Comparison of ENCODE assay signal across 9 cellular contexts in genomic region chr12:26340649-26341048, GRCh38.
DNase-seq lines count a peak whose midpoint lies in the region; ATAC-seq and TF ChIP-seq lines count a peak whose summit lies in the region.
"Had no signal": no experiment of that assay in that cellular context is flagged by ENCODE, and none has a peak within 500 bp of the region (broad histone marks: within the 10 kb centered on the region; RNA-seq: fewer than 3 reads in every experiment).

No MANE protein-coding gene starts in this region.

- DNase-seq in GDM1 (lab: John Stamatoyannopoulos, UW) (peak; percentile 83), MV-4-11 (lab: John Stamatoyannopoulos, UW) (peak; percentile 99), left colon (peak in 1 of 2 donors; percentile 42), WERI-Rb-1 (no peak), NCI-H146 (lab: John Stamatoyannopoulos, UW) (no peak), BE2C (no peak), mesothelial cell of epicardium (ENCODE audit: low spot score in 2 of 2, unreplicated experiment in 2 of 2) (no peak)
- DNase-seq: NCI-H510A treated with DMSO at 0.1 percent for 48 hours had no signal

- no peaks in the 10 kb centered on the region for H3K9me3 Mint-ChIP-seq in mesothelial cell of epicardium

- peaks cover 2% of the 10 kb centered on the region for H3K4me1 ChIP-seq in BE2C

- no peaks in the 10 kb centered on the region for H3K36me3 ChIP-seq in WERI-Rb-1
- no peaks in the 10 kb centered on the region for H3K36me3 ChIP-seq in BE2C

- H3K4me1 Mint-ChIP-seq in mesothelial cell of epicardium = peaks cover 18% of the 10 kb centered on the region

- ATAC-seq in GM21576 (IDR thresholded peaks at IDR 0.05; ENCODE audit: unreplicated experiment) (peak; percentile 60), left colon (peak; percentile 41)

- intact Hi-C loops in left colon (cut with DNase I, micrococcal nuclease) = no loop called here

- no peak overlapping the region for H3K27ac Mint-ChIP-seq in mesothelial cell of epicardium

- no peak overlapping the region for H3K27ac ChIP-seq in WERI-Rb-1

- H3K4me3 ChIP-seq in WERI-Rb-1 (ENCODE audit: low read depth, low read length) (no peak overlapping the region), BE2C (ENCODE audit: low read depth, low read length) (no peak overlapping the region)

- no peak for TF ChIP-seq CTCF in WERI-Rb-1 (IDR thresholded peaks at IDR 0.05; ENCODE audit: low read depth, low read length)
- no peak for TF ChIP-seq CTCF in BE2C (IDR thresholded peaks at IDR 0.05; ENCODE audit: low read depth, low read length)
- TF ChIP-seq CTCF in mesothelial cell of epicardium (IDR thresholded peaks at IDR 0.05; ENCODE audit: unreplicated experiment) = no peak

- H3K36me3 Mint-ChIP-seq in mesothelial cell of epicardium = peaks cover 6% of the 10 kb centered on the region

- H3K9me3 ChIP-seq in WERI-Rb-1 (ENCODE audit: severe bottlenecking) (no peaks in the 10 kb centered on the region), BE2C (no peaks in the 10 kb centered on the region)

- H3K27me3 ChIP-seq in WERI-Rb-1 (ENCODE audit: insufficient read depth, low read depth, severe bottlenecking) (no peaks in the 10 kb centered on the region), BE2C (no peaks in the 10 kb centered on the region)

- H3K4me3 Mint-ChIP-seq in mesothelial cell of epicardium = no peak overlapping the region

- H3K27me3 Mint-ChIP-seq in mesothelial cell of epicardium (ENCODE audit: low read depth) = no peaks in the 10 kb centered on the region

Comparison
In these comparisons a context has a peak if more than half of its experiments do, and no peak if none do; other contexts are left out.
1. DNase-seq: peak in GDM1 (single experiment) and MV-4-11 (single experiment); none in WERI-Rb-1 (single experiment), NCI-H146 (single experiment), BE2C (single experiment) and mesothelial cell of epicardium (0 of 2).